Comparison of ENCODE assay signal across 8 cellular contexts in genomic region chr3:64061628-64062027, GRCh38.
"Had no signal": no experiment of that assay in that cellular context is flagged by ENCODE, and none has a peak within 500 bp of the region (broad histone marks: within the 10 kb centered on the region; RNA-seq: fewer than 3 reads in every experiment).

No MANE protein-coding gene starts in this region.

- DNase-seq: H9, HCEC 1CT, KBM-7 had no signal

- H3K27ac ChIP-seq: HL-60 had no signal

- ATAC-seq: GM23338, HepG2 had no signal

- H3K4me2 ChIP-seq: GM23338 had no signal

- FAIRE-seq: H1, H54, HepG2 had no signal

- H3K4me3 ChIP-seq: GM23338 had no signal
